ENCODE assay signal across 8 cellular contexts in genomic region chr10:71771821-71772617, GRCh38. TPM values are rescaled to one million over a fixed set of nuclear protein-coding genes. Genes with fewer than 3 reads are reported as not detected.
DNase-seq lines count a peak whose midpoint lies in the region; ATAC-seq and TF ChIP-seq lines count a peak whose summit lies in the region.

No MANE protein-coding gene starts in this region.

- peak overlapping the region; percentile 82 to 94 for H3K27ac ChIP-seq in breast epithelium
- peak overlapping the region; percentile 96 for H3K27ac ChIP-seq in lower lobe of right lung
- H3K27ac ChIP-seq in temporal lobe (ENCODE audit: low read depth, low read length): peak overlapping the region; percentile 72

- H3K9me3 ChIP-seq in breast epithelium (no peaks in the 10 kb centered on the region), lower lobe of right lung (no peaks in the 10 kb centered on the region)

- H3K27me3 ChIP-seq in breast epithelium (no peaks in the 10 kb centered on the region), lower lobe of right lung (ENCODE audit: low read depth) (no peaks in the 10 kb centered on the region)

- no peak for TF ChIP-seq POLR2A in breast epithelium (IDR thresholded peaks at IDR 0.05)

- H3K36me3 ChIP-seq in breast epithelium (no peaks in the 10 kb centered on the region), lower lobe of right lung (peaks cover 3% of the 10 kb centered on the region)

- in situ Hi-C loops in Caki2 (cut with HindIII; ENCODE audit: low pct_unique_long_range_greater_than_20kb, low sequenced_read_pairs): no loop called here

- H3K4me3 ChIP-seq in breast epithelium: peak overlapping the region; percentile 59 to 86 (median 81)
- H3K4me3 ChIP-seq in lower lobe of right lung: peak overlapping the region; percentile 80

- peak; percentile 29 to 70 for ATAC-seq in lower lobe of right lung
- ATAC-seq in GM21529 (IDR thresholded peaks at IDR 0.05; ENCODE audit: unreplicated experiment): no peak

- DNase-seq in Caki2 (ENCODE audit: low read depth) (peak; percentile 74), RKO (ENCODE audit: low spot score) (peak; percentile 7), breast epithelium (ENCODE audit: low spot score in 2 of 2) (peak in 1 of 2 donors; percentile 74), lower lobe of right lung (peak; percentile 63), midbrain (lab: John Stamatoyannopoulos, UW) (no peak), NCI-H524 treated with DMSO at 0.1 percent for 48 hours (lab: John Stamatoyannopoulos, UW) (no peak)

- TF ChIP-seq CTCF in breast epithelium (IDR thresholded peaks at IDR 0.05): no peak
- no peak for TF ChIP-seq CTCF in lower lobe of right lung (IDR thresholded peaks at IDR 0.05)

- H3K4me1 ChIP-seq in breast epithelium (peaks cover 9 to 11% of the 10 kb centered on the region in 2 donors), lower lobe of right lung (peaks cover 94% of the 10 kb centered on the region)

- intact Hi-C loops in breast epithelium (cut with DNase I; ENCODE audit: low total_unique reads) (loop anchor here (1.0 kb wide), 1 partner anchor 76 kb away; no protein-coding TSS in a partner anchor), lower lobe of right lung (cut with DNase I) (no loop called here)

RNA-seq across cellular contexts. Expression of gene VSIR, which starts 1.3 kb away (rescaled TPM):
- 11.7 and 11.8 TPM in 2 replicates for total RNA-seq in Caki2 (2014; rRNA removed; shearing (Covaris generic); ENCODE audit: low replicate concordance)
- 10 to 100 TPM; 33.4 to 58.7 (median 34.7) TPM for total RNA-seq in breast epithelium
- 117 TPM for total RNA-seq in lower lobe of right lung
- total RNA-seq in temporal lobe: 5.4 TPM

RNA-seq across cellular contexts. Expression of gene C10orf105, which starts 52.4 kb away (rescaled TPM):
- total RNA-seq in Caki2 (2014; rRNA removed; shearing (Covaris generic); ENCODE audit: low replicate concordance): not detected in 2 replicates
- total RNA-seq in breast epithelium: under 1 TPM in 2 of 3 donors, not detected in 1; under 0.01 to 0.29 TPM
- 0.32 TPM for total RNA-seq in lower lobe of right lung
- total RNA-seq in temporal lobe: 0.25 TPM

Comparison
In these comparisons a context has a peak if more than half of its experiments do, and no peak if none do; other contexts are left out.
1. DNase-seq: peak in Caki2 (single experiment), RKO (single experiment) and lower lobe of right lung (single experiment); none in midbrain (single experiment) and NCI-H524 treated with DMSO at 0.1 percent for 48 hours (single experiment).
2. Peak in every context shown above with its lines, with median percentiles within 50 percentile points of each other: H3K27ac ChIP-seq.